ENCODE assay signal across 9 cellular contexts in the genomic region with DNA sequence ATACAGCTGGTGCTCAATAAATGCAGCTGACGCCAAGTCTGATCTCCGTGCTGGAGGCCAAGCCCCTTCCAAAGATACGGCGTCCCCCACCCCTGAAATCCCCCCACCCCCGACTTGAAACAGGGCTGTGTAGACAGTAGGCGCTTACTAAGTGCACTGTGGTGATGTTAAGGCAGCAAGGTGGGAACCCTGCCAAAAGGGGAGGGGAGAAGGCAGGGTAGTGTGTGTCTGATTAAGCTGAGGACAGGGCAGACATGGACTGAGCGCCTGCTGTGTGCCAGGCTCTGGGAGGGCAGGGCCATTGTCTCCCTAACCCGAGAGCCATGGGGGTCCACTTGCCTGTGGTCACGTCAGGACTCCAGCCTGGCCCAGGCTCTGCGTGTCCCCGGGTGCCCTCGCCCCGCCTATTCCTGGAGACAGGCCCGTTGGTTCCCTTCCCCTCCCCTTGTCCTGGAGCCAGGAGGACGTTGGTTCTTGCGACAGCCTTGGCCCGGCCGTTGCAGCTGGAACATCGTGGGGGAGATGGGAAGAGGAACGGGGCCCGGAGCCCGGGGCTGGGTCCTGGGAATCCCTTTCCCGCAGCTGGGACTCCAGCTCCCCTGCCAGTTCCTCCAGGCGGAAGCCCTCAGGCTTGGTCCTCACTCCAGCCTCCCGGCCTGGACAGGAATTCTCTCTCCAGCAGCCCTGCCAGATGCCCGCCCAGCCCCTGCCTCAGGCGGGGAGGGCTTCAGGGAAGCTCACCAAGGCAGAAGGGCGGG. TPM values are rescaled to one million over a fixed set of nuclear protein-coding genes. Genes with fewer than 3 reads are reported as not detected.
A peak's percentile ranks its signal among the peaks of the same experiment; 100 is the strongest.
DNase-seq lines count a peak whose midpoint lies in the region; ATAC-seq and TF ChIP-seq lines count a peak whose summit lies in the region.
"Had no signal": no experiment of that assay in that cellular context is flagged by ENCODE, and none has a peak within 500 bp of the region (broad histone marks: within the 10 kb centered on the region; RNA-seq: fewer than 3 reads in every experiment).

No MANE protein-coding gene starts in this region.

- CTCF ChIA-PET in activated naive CD4-positive, alpha-beta T cell treated with anti-CD3 and anti-CD28 coated beads for 36 hours (lab: Charles Lee): interaction anchor here (0.8 kb wide), 1 partner anchor 13 kb away, joined by 3 read pairs; no protein-coding TSS in a partner anchor

- H3K27ac ChIP-seq in colonic mucosa (peak overlapping the region; percentile 55), mesenchymal stem cell (ENCODE audit: low read length, poor library complexity, severe bottlenecking) (no peak overlapping the region)
- H3K27ac ChIP-seq: epithelial cell of prostate had no signal

- H3K9ac ChIP-seq in colonic mucosa (ENCODE audit: low read depth in 2 of 2, low read length in 2 of 2): peak overlapping the region in 1 of 2 donors; percentile 26
- H3K9ac ChIP-seq in mesenchymal stem cell (ENCODE audit: low read length): peak overlapping the region; percentile 77

- TF ChIP-seq CTCF in colonic mucosa (IDR thresholded peaks at IDR 0.05): no peak

- H2BK120ac ChIP-seq in mesenchymal stem cell (ENCODE audit: low read depth, low read length): no peak overlapping the region

- peak overlapping the region; percentile 73 for H2BK15ac ChIP-seq in mesenchymal stem cell (ENCODE audit: low read depth, poor library complexity, severe bottlenecking)

- H3K27ac Mint-ChIP-seq in activated naive CD4-positive, alpha-beta T cell treated with anti-CD3 and anti-CD28 coated beads for 36 hours: no peak overlapping the region

- no peak overlapping the region for H3K14ac ChIP-seq in mesenchymal stem cell (ENCODE audit: low read length in 2 of 2)

- DNase-seq in EH (ENCODE audit: low read depth) (peak; percentile 95), NCI-H446 (lab: John Stamatoyannopoulos, UW) (peak; percentile 59 to 73), colonic mucosa (peak; percentile 75), mesenchymal stem cell (peak; percentile 91), NCI-H2081 treated with DMSO at 0.1 percent for 48 hours (lab: John Stamatoyannopoulos, UW) (no peak)
- no peak for DNase-seq in activated naive CD4-positive, alpha-beta T cell treated with anti-CD3 and anti-CD28 coated beads for 36 hours
- no peak for DNase-seq in activated CD4-positive, CD25-positive, alpha-beta regulatory T cell treated with anti-CD3 and anti-CD28 coated beads, Interleukin-2, amount 50 U/mL, for 72 hours

- H3K18ac ChIP-seq in mesenchymal stem cell (ENCODE audit: low read depth in 1 of 2, low read length in 2 of 2): peak overlapping the region; percentile 69 to 72

- no peak overlapping the region for H2AFZ ChIP-seq in mesenchymal stem cell (ENCODE audit: low read depth, low read length)

- whole genome bisulfite sequencing in mesenchymal stem cell: 38% methylated on average over 26 of the region's 28 CpGs

- H3K4me1 ChIP-seq in colonic mucosa (no peaks in the 10 kb centered on the region), mesenchymal stem cell (ENCODE audit: control insufficient read depth, insufficient read depth, low read depth, low read length) (peaks cover 12% of the 10 kb centered on the region)

- no peak overlapping the region for H3K23ac ChIP-seq in mesenchymal stem cell (ENCODE audit: low read length in 2 of 2)

- no peak for ATAC-seq in GM19328 (IDR thresholded peaks at IDR 0.05; ENCODE audit: unreplicated experiment)

- no peak overlapping the region for H3K4me3 Mint-ChIP-seq in activated naive CD4-positive, alpha-beta T cell treated with anti-CD3 and anti-CD28 coated beads for 36 hours

- H3K27me3 ChIP-seq in colonic mucosa (peaks cover 43% of the 10 kb centered on the region), mesenchymal stem cell (ENCODE audit: control insufficient read depth in 1 of 2, insufficient read depth in 1 of 2, low read length in 2 of 2) (peaks cover 14 to 31% of the 10 kb centered on the region in 2 experiments)

- intact Hi-C loops in colonic mucosa (cut with DNase I): loop anchor here (10.0 kb wide), 1 partner anchor 86 kb away; no protein-coding TSS in a partner anchor
- intact Hi-C loops in activated naive CD4-positive, alpha-beta T cell treated with anti-CD3 and anti-CD28 coated beads for 36 hours (cut with micrococcal nuclease): no loop called here

- no peaks in the 10 kb centered on the region for H3K9me3 ChIP-seq in colonic mucosa
- no peaks in the 10 kb centered on the region for H3K9me3 ChIP-seq in mesenchymal stem cell (ENCODE audit: control insufficient read depth, low read length)

- H3K36me3 ChIP-seq in colonic mucosa (no peaks in the 10 kb centered on the region), mesenchymal stem cell (ENCODE audit: control insufficient read depth in 1 of 2, insufficient read depth in 2 of 2, low read depth in 1 of 2, low read length in 2 of 2) (no peaks in the 10 kb centered on the region)

- H4K8ac ChIP-seq in mesenchymal stem cell (ENCODE audit: low read length): peak overlapping the region; percentile 78

- no peak overlapping the region for H3K4me3 ChIP-seq in colonic mucosa
- peak overlapping the region in 1 of 2 experiments; percentile 61 for H3K4me3 ChIP-seq in mesenchymal stem cell (ENCODE audit: insufficient read depth in 1 of 2, low read depth in 1 of 2, low read length in 2 of 2)

- H2AK5ac ChIP-seq in mesenchymal stem cell (ENCODE audit: low read length, severe bottlenecking): no peak overlapping the region

- H3K9me3 Mint-ChIP-seq in activated naive CD4-positive, alpha-beta T cell treated with anti-CD3 and anti-CD28 coated beads for 36 hours: no peaks in the 10 kb centered on the region

- peak overlapping the region; percentile 57 for H4K91ac ChIP-seq in mesenchymal stem cell (ENCODE audit: low read length)

- peak overlapping the region in 1 of 2 experiments; percentile 52 for H3K4ac ChIP-seq in mesenchymal stem cell (ENCODE audit: low read depth in 1 of 2, low read length in 2 of 2)

- H3K4me1 Mint-ChIP-seq in activated naive CD4-positive, alpha-beta T cell treated with anti-CD3 and anti-CD28 coated beads for 36 hours (ENCODE audit: low read depth): no peaks in the 10 kb centered on the region

- H3K36me3 Mint-ChIP-seq in activated naive CD4-positive, alpha-beta T cell treated with anti-CD3 and anti-CD28 coated beads for 36 hours (ENCODE audit: low read depth): no peaks in the 10 kb centered on the region

- no peak overlapping the region for H3K4me2 ChIP-seq in mesenchymal stem cell (ENCODE audit: low read length, poor library complexity, severe bottlenecking)

- peak overlapping the region; percentile 51 to 57 for H2BK12ac ChIP-seq in mesenchymal stem cell (ENCODE audit: low read length in 2 of 2)

- no peak overlapping the region for H2BK5ac ChIP-seq in mesenchymal stem cell (ENCODE audit: low read depth, low read length, poor library complexity, severe bottlenecking)

- H3K27me3 Mint-ChIP-seq in activated naive CD4-positive, alpha-beta T cell treated with anti-CD3 and anti-CD28 coated beads for 36 hours (ENCODE audit: low read depth): peaks cover 38% of the 10 kb centered on the region

- H3K79me1 ChIP-seq in mesenchymal stem cell (replicated peaks; ENCODE audit: low read length, poor library complexity, severe bottlenecking): no peaks in the 10 kb centered on the region

RNA-seq across cellular contexts. Expression of a gene that starts 1.7 kb away (rescaled TPM):
- not detected for total RNA-seq in colonic mucosa
- polyA plus RNA-seq in mesenchymal stem cell (2013, experiment 1 of 2): not detected
- polyA plus RNA-seq in mesenchymal stem cell (2013, experiment 2 of 2): 0.11 TPM
- not detected for total RNA-seq in activated naive CD4-positive, alpha-beta T cell treated with anti-CD3 and anti-CD28 coated beads for 36 hours

RNA-seq across cellular contexts. Expression of a gene that starts 9.1 kb away (rescaled TPM):
- total RNA-seq in colonic mucosa: 10 to 100 TPM; 42.2 to 55.3 TPM
- polyA plus RNA-seq in mesenchymal stem cell (2013, experiment 1 of 2): 0.30 TPM
- polyA plus RNA-seq in mesenchymal stem cell (2013, experiment 2 of 2): 0.51 TPM
- total RNA-seq in activated naive CD4-positive, alpha-beta T cell treated with anti-CD3 and anti-CD28 coated beads for 36 hours: under 1 TPM; 0.17 to 0.25 TPM

RNA-seq across cellular contexts. Expression of a gene that starts 9.6 kb away (rescaled TPM):
- total RNA-seq in colonic mucosa: not detected
- polyA plus RNA-seq in mesenchymal stem cell (2013, experiment 1 of 2): 0.07 TPM
- 0.04 TPM for polyA plus RNA-seq in mesenchymal stem cell (2013, experiment 2 of 2)
- not detected for total RNA-seq in activated naive CD4-positive, alpha-beta T cell treated with anti-CD3 and anti-CD28 coated beads for 36 hours

RNA-seq across cellular contexts. Expression of a gene that starts 22.8 kb away (rescaled TPM):
- under 1 TPM in 1 of 2 donors, not detected in 1; 0.27 TPM for total RNA-seq in colonic mucosa
- 0.15 TPM for polyA plus RNA-seq in mesenchymal stem cell (2013, experiment 1 of 2)
- polyA plus RNA-seq in mesenchymal stem cell (2013, experiment 2 of 2): 0.05 TPM
- not detected for total RNA-seq in activated naive CD4-positive, alpha-beta T cell treated with anti-CD3 and anti-CD28 coated beads for 36 hours

RNA-seq across cellular contexts. Expression of a gene that starts 28.6 kb away (rescaled TPM):
- under 1 TPM in 1 of 2 donors, not detected in 1; 0.22 TPM for total RNA-seq in colonic mucosa
- 3.2 TPM for polyA plus RNA-seq in mesenchymal stem cell (2013, experiment 1 of 2)
- 2.9 TPM for polyA plus RNA-seq in mesenchymal stem cell (2013, experiment 2 of 2)
- total RNA-seq in activated naive CD4-positive, alpha-beta T cell treated with anti-CD3 and anti-CD28 coated beads for 36 hours: not detected

Comparison
In these comparisons a context has a peak if more than half of its experiments do, and no peak if none do; other contexts are left out.
1. DNase-seq: peak in EH (single experiment), NCI-H446 (2 of 2), colonic mucosa (single experiment) and mesenchymal stem cell (single experiment); none in activated naive CD4-positive, alpha-beta T cell treated with anti-CD3 and anti-CD28 coated beads for 36 hours (single experiment), activated CD4-positive, CD25-positive, alpha-beta regulatory T cell treated with anti-CD3 and anti-CD28 coated beads, Interleukin-2, amount 50 U/mL, for 72 hours (single experiment) and NCI-H2081 treated with DMSO at 0.1 percent for 48 hours (single experiment).
2. RNA of a gene that starts 9.1 kb away (total RNA-seq): 42.2 to 55.3 TPM in colonic mucosa; 0.17 to 0.25 TPM in activated naive CD4-positive, alpha-beta T cell treated with anti-CD3 and anti-CD28 coated beads for 36 hours; every median in the first group is over 10 times any median in the second.